In the genomic region with DNA sequence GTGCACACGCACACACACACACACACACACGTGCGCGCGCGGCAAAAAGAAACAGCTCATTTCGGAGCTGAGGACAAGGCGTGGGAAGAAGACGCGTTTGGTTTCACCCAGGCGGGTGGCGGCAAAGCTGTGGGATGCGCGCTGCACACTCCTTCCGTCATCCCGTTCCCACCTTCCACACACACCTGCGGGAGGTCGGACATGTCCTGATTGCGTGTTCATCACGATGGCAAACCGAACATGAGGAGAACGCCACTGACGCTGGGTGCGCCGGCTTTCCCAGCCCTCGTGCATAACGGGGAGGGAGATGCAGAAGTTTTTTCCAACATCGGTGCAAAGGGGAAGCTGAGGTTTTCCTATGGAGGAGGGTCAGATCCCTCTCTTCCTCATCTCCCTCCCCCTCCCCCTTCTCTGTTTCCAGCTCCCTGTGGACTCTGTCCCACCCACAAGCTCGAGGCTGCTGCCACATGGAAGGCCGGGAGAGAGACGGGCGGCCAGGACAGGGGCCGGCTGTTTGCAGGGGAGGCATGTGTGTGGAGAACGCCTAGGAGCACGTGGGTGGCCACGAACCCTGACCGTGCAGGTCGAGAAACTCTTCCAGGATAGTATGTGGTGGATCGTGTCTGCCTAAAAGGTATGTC, we compare ENCODE assay signal across 13 cellular contexts. TPM values are rescaled to one million over a fixed set of nuclear protein-coding genes. Genes with fewer than 3 reads are reported as not detected.
A peak's percentile ranks its signal among the peaks of the same experiment; 100 is the strongest.
DNase-seq lines count a peak whose midpoint lies in the region; ATAC-seq and TF ChIP-seq lines count a peak whose summit lies in the region.
"Had no signal": no experiment of that assay in that cellular context is flagged by ENCODE, and none has a peak within 500 bp of the region (broad histone marks: within the 10 kb centered on the region; RNA-seq: fewer than 3 reads in every experiment).

No MANE protein-coding gene starts in this region.

- H3K23me2 ChIP-seq in H9 (ENCODE audit: insufficient read length, low read depth, low read length, poor library complexity, severe bottlenecking) = no peaks in the 10 kb centered on the region

- H3K27me3 Mint-ChIP-seq in brain = no peaks in the 10 kb centered on the region
- no peaks in the 10 kb centered on the region for H3K27me3 Mint-ChIP-seq in H9 (ENCODE audit: low read depth)
- H3K27me3 Mint-ChIP-seq: stimulated activated naive CD8-positive, alpha-beta T cell treated with anti-CD3 and anti-CD28 coated beads, Interleukin-15, amount 100 ng/mL, for 72 hours had no signal

- H3K79me1 ChIP-seq in mesendoderm (ENCODE audit: low read length) (no peaks in the 10 kb centered on the region), H9 (ENCODE audit: insufficient read depth, low read depth, low read length, poor library complexity, severe bottlenecking) (no peaks in the 10 kb centered on the region)

- H3K27ac ChIP-seq in mesendoderm (ENCODE audit: low read depth, low read length) (no peak overlapping the region), H9 (ENCODE audit: insufficient read length, low read depth, low read length) (no peak overlapping the region)
- H3K27ac ChIP-seq: BLaER1 had no signal

- DNase-seq in Right ventricle myocardium superior (peak; percentile 49), cardiac septum (ENCODE audit: low spot score) (no peak), mesendoderm (peak; percentile 22), H9 (no peak), inferior parietal cortex (ENCODE audit: extremely low spot score) (no peak), germinal center (ENCODE audit: low spot score) (no peak), NCI-H1694 (lab: John Stamatoyannopoulos, UW) (no peak)
- DNase-seq: cortex of kidney; NCI-H2227 treated with DMSO at 0.1 percent for 48 hours; SIG-M5; stimulated activated naive CD8-positive, alpha-beta T cell treated with anti-CD3 and anti-CD28 coated beads, Interleukin-15, amount 100 ng/mL, for 72 hours had no signal

- no peak overlapping the region for H4K8ac ChIP-seq in mesendoderm (ENCODE audit: low read depth, low read length)
- no peak overlapping the region for H4K8ac ChIP-seq in H9 (replicated peaks; ENCODE audit: insufficient read length, low read depth, low read length)

- H2AFZ ChIP-seq in H9 (ENCODE audit: low read length) = no peak overlapping the region

- peaks cover 0 to 8% (median 0%) of the 10 kb centered on the region in 5 experiments for H3K9me3 Mint-ChIP-seq in brain
- H3K9me3 Mint-ChIP-seq in H9 = no peaks in the 10 kb centered on the region

- H4K91ac ChIP-seq in H9 (ENCODE audit: insufficient read length, low read depth, low read length) = no peak overlapping the region

- H3K36me3 ChIP-seq in mesendoderm (ENCODE audit: control insufficient read depth, insufficient read depth, low read length) = no peaks in the 10 kb centered on the region

- intact Hi-C loops in Right ventricle myocardium superior (cut with DNase I) (no loop called here), cardiac septum (cut with DNase I) (no loop called here)

- H3K4me3 Mint-ChIP-seq in brain (peak overlapping the region in 1 of 5 experiments; percentile 23), H9 (no peak overlapping the region; a peak in 1 of 5 replicates)

- H3K9me3 ChIP-seq in H9 (ENCODE audit: control insufficient read depth, low read depth, low read length) = no peaks in the 10 kb centered on the region
- H3K9me3 ChIP-seq: BLaER1 had no signal

- H3K27me3 ChIP-seq in mesendoderm (ENCODE audit: insufficient read depth, low read length, poor library complexity) (no peaks in the 10 kb centered on the region), H9 (ENCODE audit: insufficient read depth, low read length) (no peaks in the 10 kb centered on the region)
- H3K27me3 ChIP-seq: BLaER1 had no signal

- no peaks in the 10 kb centered on the region for H4K20me1 ChIP-seq in H9 (ENCODE audit: control insufficient read depth, insufficient read depth, insufficient read length)

- ATAC-seq in Right ventricle myocardium superior (ENCODE audit: poor library complexity) = no peak
- ATAC-seq: stimulated activated naive CD8-positive, alpha-beta T cell treated with anti-CD3 and anti-CD28 coated beads, Interleukin-15, amount 100 ng/mL, for 72 hours had no signal

- H2BK5ac ChIP-seq in mesendoderm (ENCODE audit: low read length) (no peak overlapping the region), H9 (ENCODE audit: insufficient read length, low read length) (no peak overlapping the region)

- H3K9ac ChIP-seq in mesendoderm (ENCODE audit: low read length) (no peak overlapping the region), H9 (ENCODE audit: extremely low read depth, insufficient read length, low read length) (no peak overlapping the region)
- H3K9ac ChIP-seq: BLaER1 had no signal

- peak overlapping the region in 3 of 5 experiments; percentile 25 to 79 (median 48) for H3K27ac Mint-ChIP-seq in brain
- H3K27ac Mint-ChIP-seq in H9 = peak overlapping the region in 1 of 3 experiments; percentile 46; a peak in 3 of 7 replicates

- H3K4me1 Mint-ChIP-seq in brain = peaks cover 77% of the 10 kb centered on the region
- peaks cover 38 to 44% of the 10 kb centered on the region in 2 experiments for H3K4me1 Mint-ChIP-seq in H9

- H3K18ac ChIP-seq in mesendoderm (ENCODE audit: low read length) (no peak overlapping the region), H9 (ENCODE audit: insufficient read length, low read depth, low read length) (no peak overlapping the region)

- H3K36me3 Mint-ChIP-seq in brain = peaks cover 2% of the 10 kb centered on the region
- peaks cover 3 to 8% (median 4%) of the 10 kb centered on the region in 3 experiments; a peak in 4 of 7 replicates for H3K36me3 Mint-ChIP-seq in H9 (ENCODE audit: insufficient read depth in 1 of 3, low read depth in 3 of 3)

- no peak overlapping the region for H2BK12ac ChIP-seq in H9 (ENCODE audit: insufficient read length, low read depth, low read length)

- H3K56ac ChIP-seq in mesendoderm (ENCODE audit: low read length) (no peak overlapping the region), H9 (ENCODE audit: insufficient read length, low read depth, low read length) (no peak overlapping the region)

- no peak overlapping the region for H3K4ac ChIP-seq in mesendoderm (ENCODE audit: low read depth, low read length)
- H3K4ac ChIP-seq in H9 (ENCODE audit: low read depth, low read length) = no peak overlapping the region

- no peak overlapping the region for H3T11ph ChIP-seq in H9 (ENCODE audit: low read length)

- no CpG with 5 or more reads among the region's 39 CpGs for WGBS in mesendoderm (ENCODE audit: extremely low coverage, insufficient coverage, low lambda C conversion rate)
- WGBS in H9 (ENCODE audit: extremely low coverage, insufficient read length, low lambda C conversion rate) = no CpG with 5 or more reads among the region's 39 CpGs

- no peak overlapping the region for H2BK15ac ChIP-seq in mesendoderm (replicated peaks; ENCODE audit: low read depth)
- no peak overlapping the region for H2BK15ac ChIP-seq in H9 (ENCODE audit: low read depth, low read length)

- no peak overlapping the region for H3K4me3 ChIP-seq in mesendoderm (ENCODE audit: low read length)
- H3K4me3 ChIP-seq: BLaER1 had no signal

- H3K4me2 ChIP-seq in mesendoderm (ENCODE audit: low read length) (no peak overlapping the region), H9 (ENCODE audit: insufficient read depth, insufficient read length, low read length) (no peak overlapping the region)
- H3K4me2 ChIP-seq: BLaER1 had no signal

- no peak for TF ChIP-seq CTCF in brain (conservative IDR thresholded peaks at IDR 0.05)
- TF ChIP-seq CTCF in H9 (conservative IDR thresholded peaks at IDR 0.05) = no peak

- H3K23ac ChIP-seq in mesendoderm (ENCODE audit: low read length) (no peak overlapping the region), H9 (ENCODE audit: insufficient read length, low read depth, low read length) (no peak overlapping the region)

- H4K5ac ChIP-seq in mesendoderm (ENCODE audit: low read length) = no peak overlapping the region
- H4K5ac ChIP-seq in H9 (ENCODE audit: insufficient read length, low read depth, low read length) = no peak overlapping the region

- H3K14ac ChIP-seq in H9 (ENCODE audit: insufficient read depth, low read length) = no peak overlapping the region; the same call in 1 of the 2 replicates

- H2AK5ac ChIP-seq in mesendoderm (ENCODE audit: low read length) (no peak overlapping the region), H9 (ENCODE audit: insufficient read length, low read length) (no peak overlapping the region)

- no peak overlapping the region for H2BK120ac ChIP-seq in mesendoderm (ENCODE audit: low read depth, low read length)
- no peak overlapping the region for H2BK120ac ChIP-seq in H9 (ENCODE audit: low read depth, low read length, poor library complexity, severe bottlenecking)

- H3K79me2 ChIP-seq in mesendoderm (ENCODE audit: control insufficient read depth, insufficient read depth, low read length) (no peaks in the 10 kb centered on the region), H9 (ENCODE audit: insufficient read depth, low read length) (no peaks in the 10 kb centered on the region)

- H2BK20ac ChIP-seq in H9 (ENCODE audit: low read depth, low read length, poor library complexity, severe bottlenecking) = no peak overlapping the region

- H3K4me1 ChIP-seq in mesendoderm (ENCODE audit: control insufficient read depth, low read depth, low read length) (peaks cover 7% of the 10 kb centered on the region), H9 (ENCODE audit: insufficient read depth, low read length) (peaks cover 10% of the 10 kb centered on the region)

RNA-seq across cellular contexts. Expression of gene MBP, which starts 20.3 kb away (rescaled TPM):
- 29.9 TPM for total RNA-seq in Right ventricle myocardium superior
- 37.7 TPM for total RNA-seq in cardiac septum
- polyA plus RNA-seq in brain (ENCODE audit: insufficient read depth, low read depth, low replicate concordance) = 8,940 TPM
- polyA plus RNA-seq in mesendoderm (2013, experiment 1 of 2) = 5.9 TPM
- polyA plus RNA-seq in mesendoderm (2013, experiment 2 of 2) = 6.3 TPM
- 5.2 and 8.6 TPM in 2 replicates for total RNA-seq in H9 (2021)

Comparison
In these comparisons a context has a peak if more than half of its experiments do, and no peak if none do; other contexts are left out.
1. DNase-seq: peak in Right ventricle myocardium superior (single experiment) and mesendoderm (single experiment); none in cardiac septum (single experiment), H9 (single experiment), inferior parietal cortex (single experiment), germinal center (single experiment) and NCI-H1694 (single experiment).